ENCODE assay signal across 1 cellular context in the genomic region with DNA sequence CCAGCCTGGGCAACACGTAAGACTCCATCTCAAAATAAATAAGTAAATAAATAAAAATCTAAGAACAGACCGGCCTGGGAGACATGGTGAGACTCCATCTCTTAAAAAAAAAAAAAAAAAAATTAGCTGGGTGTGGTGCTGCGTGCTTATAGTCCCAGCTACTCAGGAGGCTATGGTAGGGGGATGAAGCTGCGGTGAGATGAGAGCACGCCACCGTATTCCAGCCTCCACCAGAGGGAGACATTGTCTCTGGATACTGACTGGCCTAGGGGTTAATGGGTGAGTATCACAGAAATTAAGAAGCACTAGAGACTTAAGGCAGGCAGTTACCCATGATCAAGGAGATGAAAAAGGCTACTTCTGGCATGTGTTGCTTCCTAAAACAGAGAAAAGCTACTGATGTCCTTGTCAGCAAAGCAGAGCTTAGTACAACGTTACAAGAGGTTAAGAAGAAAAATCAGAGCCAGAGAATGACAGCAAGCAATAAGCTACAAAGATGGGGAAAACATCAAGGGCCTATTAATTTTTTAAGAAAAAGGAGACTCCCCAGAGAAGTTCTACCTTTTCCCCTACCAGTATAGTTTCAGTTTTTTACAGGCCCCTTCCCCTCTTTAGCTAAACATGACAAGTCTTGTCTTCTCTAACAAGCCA.
TF ChIP-seq lines count a peak whose summit lies in the region.

No MANE protein-coding gene starts in this region.

TF ChIP-seq in GM12878, 131 proteins besides CTCF, POLR2A, EP300 and RAD21 (continued from another document):
- TF ChIP-seq, protein P1, sequence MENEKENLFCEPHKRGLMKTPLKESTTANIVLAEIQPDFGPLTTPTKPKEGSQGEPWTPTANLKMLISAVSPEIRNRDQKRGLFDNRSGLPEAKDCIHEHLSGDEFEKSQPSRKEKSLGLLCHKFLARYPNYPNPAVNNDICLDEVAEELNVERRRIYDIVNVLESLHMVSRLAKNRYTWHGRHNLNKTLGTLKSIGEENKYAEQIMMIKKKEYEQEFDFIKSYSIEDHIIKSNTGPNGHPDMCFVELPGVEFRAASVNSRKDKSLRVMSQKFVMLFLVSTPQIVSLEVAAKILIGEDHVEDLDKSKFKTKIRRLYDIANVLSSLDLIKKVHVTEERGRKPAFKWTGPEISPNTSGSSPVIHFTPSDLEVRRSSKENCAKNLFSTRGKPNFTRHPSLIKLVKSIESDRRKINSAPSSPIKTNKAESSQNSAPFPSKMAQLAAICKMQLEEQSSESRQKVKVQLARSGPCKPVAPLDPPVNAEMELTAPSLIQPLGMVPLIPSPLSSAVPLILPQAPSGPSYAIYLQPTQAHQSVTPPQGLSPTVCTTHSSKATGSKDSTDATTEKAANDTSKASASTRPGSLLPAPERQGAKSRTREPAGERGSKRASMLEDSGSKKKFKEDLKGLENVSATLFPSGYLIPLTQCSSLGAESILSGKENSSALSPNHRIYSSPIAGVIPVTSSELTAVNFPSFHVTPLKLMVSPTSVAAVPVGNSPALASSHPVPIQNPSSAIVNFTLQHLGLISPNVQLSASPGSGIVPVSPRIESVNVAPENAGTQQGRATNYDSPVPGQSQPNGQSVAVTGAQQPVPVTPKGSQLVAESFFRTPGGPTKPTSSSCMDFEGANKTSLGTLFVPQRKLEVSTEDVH (IDR thresholded peaks at IDR 0.05; ENCODE audit: low read depth, partially characterized antibody) = no peak
- TF ChIP-seq, protein P2, sequence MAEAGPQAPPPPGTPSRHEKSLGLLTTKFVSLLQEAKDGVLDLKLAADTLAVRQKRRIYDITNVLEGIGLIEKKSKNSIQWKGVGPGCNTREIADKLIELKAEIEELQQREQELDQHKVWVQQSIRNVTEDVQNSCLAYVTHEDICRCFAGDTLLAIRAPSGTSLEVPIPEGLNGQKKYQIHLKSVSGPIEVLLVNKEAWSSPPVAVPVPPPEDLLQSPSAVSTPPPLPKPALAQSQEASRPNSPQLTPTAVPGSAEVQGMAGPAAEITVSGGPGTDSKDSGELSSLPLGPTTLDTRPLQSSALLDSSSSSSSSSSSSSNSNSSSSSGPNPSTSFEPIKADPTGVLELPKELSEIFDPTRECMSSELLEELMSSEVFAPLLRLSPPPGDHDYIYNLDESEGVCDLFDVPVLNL (IDR thresholded peaks at IDR 0.05; ENCODE audit: low read depth, low read length) = no peak
- TF ChIP-seq PML (IDR thresholded peaks at IDR 0.05; ENCODE audit: low read length) (no peak), RFX5 (IDR thresholded peaks at IDR 0.05; ENCODE audit: low read depth, low read length) (no peak), FOXK2 (IDR thresholded peaks at IDR 0.05) (no peak), ZNF274 (IDR thresholded peaks at IDR 0.05; ENCODE audit: insufficient read depth, insufficient read length) (no peak), STAT1 (conservative IDR thresholded peaks at IDR 0.05) (no peak), NR2C2 (IDR thresholded peaks at IDR 0.05; ENCODE audit: borderline replicate concordance, control insufficient read depth, insufficient read length, low read depth) (no peak), PRDM15 (CRISPR knock-in tag; IDR thresholded peaks at IDR 0.05) (no peak), BACH1 (IDR thresholded peaks at IDR 0.05; ENCODE audit: borderline replicate concordance) (no peak), TCF7 (IDR thresholded peaks at IDR 0.05; ENCODE audit: borderline replicate concordance) (no peak), IKZF1 (conservative IDR thresholded peaks at IDR 0.05) (no peak), STAT3 (IDR thresholded peaks at IDR 0.05; ENCODE audit: low read depth, low read length) (no peak), RUNX3 (IDR thresholded peaks at IDR 0.05; ENCODE audit: low read length) (peak; percentile 71), CHD2 (IDR thresholded peaks at IDR 0.05; ENCODE audit: borderline replicate concordance, low read depth, low read length) (no peak), CREM (IDR thresholded peaks at IDR 0.05; ENCODE audit: low read depth) (no peak), SREBF2 (IDR thresholded peaks at IDR 0.05; ENCODE audit: low read length) (no peak), TARDBP (IDR thresholded peaks at IDR 0.05; ENCODE audit: borderline replicate concordance) (no peak), IRF4 (IDR thresholded peaks at IDR 0.05; ENCODE audit: low read depth, low read length) (no peak)
- TF ChIP-seq, protein P3, sequence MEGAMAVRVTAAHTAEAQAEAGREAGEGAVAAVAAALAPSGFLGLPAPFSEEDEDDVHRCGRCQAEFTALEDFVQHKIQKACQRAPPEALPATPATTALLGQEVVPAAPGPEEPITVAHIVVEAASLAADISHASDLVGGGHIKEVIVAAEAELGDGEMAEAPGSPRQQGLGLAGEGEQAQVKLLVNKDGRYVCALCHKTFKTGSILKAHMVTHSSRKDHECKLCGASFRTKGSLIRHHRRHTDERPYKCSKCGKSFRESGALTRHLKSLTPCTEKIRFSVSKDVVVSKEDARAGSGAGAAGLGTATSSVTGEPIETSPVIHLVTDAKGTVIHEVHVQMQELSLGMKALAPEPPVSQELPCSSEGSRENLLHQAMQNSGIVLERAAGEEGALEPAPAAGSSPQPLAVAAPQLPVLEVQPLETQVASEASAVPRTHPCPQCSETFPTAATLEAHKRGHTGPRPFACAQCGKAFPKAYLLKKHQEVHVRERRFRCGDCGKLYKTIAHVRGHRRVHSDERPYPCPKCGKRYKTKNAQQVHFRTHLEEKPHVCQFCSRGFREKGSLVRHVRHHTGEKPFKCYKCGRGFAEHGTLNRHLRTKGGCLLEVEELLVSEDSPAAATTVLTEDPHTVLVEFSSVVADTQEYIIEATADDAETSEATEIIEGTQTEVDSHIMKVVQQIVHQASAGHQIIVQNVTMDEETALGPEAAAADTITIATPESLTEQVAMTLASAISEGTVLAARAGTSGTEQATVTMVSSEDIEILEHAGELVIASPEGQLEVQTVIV (IDR thresholded peaks at IDR 0.05; ENCODE audit: borderline replicate concordance, partially characterized antibody) = no peak
TF ChIP-seq in GM12878: peak in this region for 12.
